9 cellular contexts compared by ENCODE assay signal in the genomic region with DNA sequence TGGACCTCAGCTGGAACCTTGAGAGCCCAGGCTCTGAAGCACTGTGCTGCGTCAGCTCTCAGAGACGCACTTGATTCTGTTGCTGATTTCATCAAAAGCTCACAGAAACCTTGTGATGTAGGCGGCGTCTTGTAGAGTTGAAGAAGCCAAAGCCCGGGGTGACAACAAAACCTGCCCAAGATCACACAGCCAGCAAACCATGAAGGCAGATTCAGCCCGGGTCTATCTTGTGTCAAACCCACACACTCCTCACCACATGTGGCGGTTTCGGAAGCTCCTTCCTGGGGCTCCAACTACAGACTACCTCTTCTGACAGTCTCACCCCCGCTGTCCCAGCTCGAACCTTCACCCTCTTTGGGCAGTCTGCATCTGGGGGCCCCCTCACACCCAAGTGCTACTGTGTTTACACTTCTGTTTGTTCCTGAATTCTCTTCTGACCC. TPM values are rescaled to one million over a fixed set of nuclear protein-coding genes. Genes with fewer than 3 reads are reported as not detected.
DNase-seq lines count a peak whose midpoint lies in the region; ATAC-seq and TF ChIP-seq lines count a peak whose summit lies in the region.
"Had no signal": no experiment of that assay in that cellular context is flagged by ENCODE, and none has a peak within 500 bp of the region (broad histone marks: within the 10 kb centered on the region; RNA-seq: fewer than 3 reads in every experiment).

No MANE protein-coding gene starts in this region.

- H3K4me3 ChIP-seq in mucosa of descending colon = no peak overlapping the region
- H3K4me3 ChIP-seq: thyroid gland had no signal

- no peaks in the 10 kb centered on the region for H3K36me3 ChIP-seq in mucosa of descending colon (ENCODE audit: low read depth)
- H3K36me3 ChIP-seq: thyroid gland had no signal

- intact Hi-C loops in mucosa of descending colon (cut with DNase I, micrococcal nuclease) = no loop called here

- peak; percentile 91 for DNase-seq in activated CD4-positive, alpha-beta memory T cell treated with anti-CD3 and anti-CD28 coated beads, Interleukin-2, amount 10 ng/mL, durations not matched to agents 7 days and 5 days
- DNase-seq in mucosa of descending colon (peak; percentile 47 to 71 (median 63)), glutamatergic neuron (no peak), DMS53 (lab: John Stamatoyannopoulos, UW) (no peak), NCI-H146 treated with DMSO at 0.1 percent for 48 hours (lab: John Stamatoyannopoulos, UW; ENCODE audit: unreplicated experiment) (no peak), NCI-H187 treated with DMSO at 0.1 percent for 48 hours (lab: John Stamatoyannopoulos, UW) (no peak)

- H3K36me3 Mint-ChIP-seq in activated CD4-positive, alpha-beta memory T cell treated with anti-CD3 and anti-CD28 coated beads, Interleukin-2, amount 10 ng/mL, durations not matched to agents 7 days and 5 days (ENCODE audit: low read depth) = peaks cover 3% of the 10 kb centered on the region
- no peaks in the 10 kb centered on the region for H3K36me3 Mint-ChIP-seq in glutamatergic neuron (ENCODE audit: unreplicated experiment)

- no peaks in the 10 kb centered on the region for H3K27me3 Mint-ChIP-seq in activated CD4-positive, alpha-beta memory T cell treated with anti-CD3 and anti-CD28 coated beads, Interleukin-2, amount 10 ng/mL, durations not matched to agents 7 days and 5 days
- peaks cover 4% of the 10 kb centered on the region for H3K27me3 Mint-ChIP-seq in glutamatergic neuron (ENCODE audit: unreplicated experiment)

- ATAC-seq in GM18867 (IDR thresholded peaks at IDR 0.05; ENCODE audit: unreplicated experiment) = peak; percentile 63
- ATAC-seq in HG03103 (IDR thresholded peaks at IDR 0.05; ENCODE audit: low read depth, unreplicated experiment) = peak; percentile 45
- ATAC-seq in mucosa of descending colon = peak; percentile 54

- TF ChIP-seq CTCF in mucosa of descending colon (IDR thresholded peaks at IDR 0.05) (no peak), glutamatergic neuron (IDR thresholded peaks at IDR 0.05; ENCODE audit: partially characterized antibody, unreplicated experiment) (no peak)

- H3K4me1 ChIP-seq in mucosa of descending colon (ENCODE audit: low read depth) = no peaks in the 10 kb centered on the region
- H3K4me1 ChIP-seq: thyroid gland had no signal

- peaks cover 2% of the 10 kb centered on the region for H3K9me3 Mint-ChIP-seq in activated CD4-positive, alpha-beta memory T cell treated with anti-CD3 and anti-CD28 coated beads, Interleukin-2, amount 10 ng/mL, durations not matched to agents 7 days and 5 days
- peaks cover 5% of the 10 kb centered on the region for H3K9me3 Mint-ChIP-seq in glutamatergic neuron (ENCODE audit: unreplicated experiment)

- H3K4me3 Mint-ChIP-seq in activated CD4-positive, alpha-beta memory T cell treated with anti-CD3 and anti-CD28 coated beads, Interleukin-2, amount 10 ng/mL, durations not matched to agents 7 days and 5 days = peak overlapping the region; percentile 64
- H3K4me3 Mint-ChIP-seq in glutamatergic neuron (ENCODE audit: unreplicated experiment) = no peak overlapping the region

- peaks cover 97% of the 10 kb centered on the region for H3K4me1 Mint-ChIP-seq in activated CD4-positive, alpha-beta memory T cell treated with anti-CD3 and anti-CD28 coated beads, Interleukin-2, amount 10 ng/mL, durations not matched to agents 7 days and 5 days
- H3K4me1 Mint-ChIP-seq in glutamatergic neuron (ENCODE audit: low read depth, unreplicated experiment) = peaks cover 12% of the 10 kb centered on the region

- no peaks in the 10 kb centered on the region for H3K9me3 ChIP-seq in mucosa of descending colon
- H3K9me3 ChIP-seq: thyroid gland had no signal

- POLR2A ChIA-PET in activated CD4-positive, alpha-beta memory T cell treated with anti-CD3 and anti-CD28 coated beads, Interleukin-2, amount 10 ng/mL, durations not matched to agents 7 days and 5 days (lab: Charles Lee) = interaction anchor here (0.8 to 21.3 kb wide), 16 partner anchors 8 to 596 kb away, joined by 3 to 512 read pairs (median 5); a partner anchor contains a TSS

- peak overlapping the region; percentile 91 for H3K27ac Mint-ChIP-seq in activated CD4-positive, alpha-beta memory T cell treated with anti-CD3 and anti-CD28 coated beads, Interleukin-2, amount 10 ng/mL, durations not matched to agents 7 days and 5 days
- H3K27ac Mint-ChIP-seq in glutamatergic neuron (ENCODE audit: unreplicated experiment) = no peak overlapping the region

- CTCF ChIA-PET in activated CD4-positive, alpha-beta memory T cell treated with anti-CD3 and anti-CD28 coated beads, Interleukin-2, amount 10 ng/mL, durations not matched to agents 7 days and 5 days (lab: Charles Lee) = interaction anchor here (0.8 to 7.9 kb wide), 13 partner anchors 8 to 121 kb away, joined by 3 to 66 read pairs (median 5); a partner anchor contains a TSS

RNA-seq across cellular contexts. Expression of a gene that starts 50.4 kb away (rescaled TPM):
- 10 to 100 TPM; 64.5 to 66.1 TPM for total RNA-seq in activated CD4-positive, alpha-beta memory T cell treated with anti-CD3 and anti-CD28 coated beads, Interleukin-2, amount 10 ng/mL, durations not matched to agents 7 days and 5 days
- total RNA-seq in mucosa of descending colon (10 to 100 TPM; 16.5 to 37.4 (median 32.1) TPM), glutamatergic neuron (ENCODE audit: unreplicated experiment) (0.27 TPM)

Comparison
In these comparisons a context has a peak if more than half of its experiments do, and no peak if none do; other contexts are left out.
1. DNase-seq: peak in activated CD4-positive, alpha-beta memory T cell treated with anti-CD3 and anti-CD28 coated beads, Interleukin-2, amount 10 ng/mL, durations not matched to agents 7 days and 5 days (single experiment) and mucosa of descending colon (3 of 3); none in glutamatergic neuron (single experiment), DMS53 (single experiment), NCI-H146 treated with DMSO at 0.1 percent for 48 hours (single experiment) and NCI-H187 treated with DMSO at 0.1 percent for 48 hours (single experiment).
2. RNA of a gene that starts 50.4 kb away (total RNA-seq): 64.5 to 66.1 TPM in activated CD4-positive, alpha-beta memory T cell treated with anti-CD3 and anti-CD28 coated beads, Interleukin-2, amount 10 ng/mL, durations not matched to agents 7 days and 5 days and 16.5 to 37.4 TPM in mucosa of descending colon; 0.27 TPM in glutamatergic neuron (single experiment); every median in the first group is over 10 times any median in the second.
3. Peak in every context shown above with its lines, with median percentiles within 50 percentile points of each other: ATAC-seq.